35 cellular contexts compared by ENCODE assay signal in genomic region chr5:103135461-103135860, GRCh38.
"Had no signal": no experiment of that assay in that cellular context is flagged by ENCODE, and none has a peak within 500 bp of the region (broad histone marks: within the 10 kb centered on the region; RNA-seq: fewer than 3 reads in every experiment).

No MANE protein-coding gene starts in this region.

- H3K9me3 ChIP-seq: MG63 had no signal

- DNase-seq: Karpas-422, Kasumi-1, MG63, MM.1S, MV-4-11, NCI-H1048, NCI-H1092, NCI-H1092 treated with DMSO at 0.1 percent for 48 hours, NCI-H1105, NCI-H1105 treated with DMSO at 0.1 percent for 48 hours, NCI-H1417, NCI-H1417 treated with DMSO at 0.1 percent for 48 hours, NCI-H1436, NCI-H1436 treated with DMSO at 0.1 percent for 48 hours, NCI-H146, NCI-H1694, NCI-H1694 treated with DMSO at 0.1 percent for 48 hours, NCI-H187, NCI-H187 treated with DMSO at 0.1 percent for 48 hours, NCI-H1930, NCI-H2029, NCI-H2029 treated with DMSO at 0.1 percent for 48 hours, NCI-H2081, NCI-H2081 treated with DMSO at 0.1 percent for 48 hours, NCI-H2107, NCI-H2171, NCI-H2171 treated with DMSO at 0.1 percent for 48 hours, NCI-H2227 treated with DMSO at 0.1 percent for 48 hours, NCI-H226, NCI-H345, NCI-H446, NCI-H446 treated with DMSO at 0.1 percent for 48 hours, NCI-H510A, NCI-H510A treated with DMSO at 0.1 percent for 48 hours had no signal

- H3K4me2 ChIP-seq: KMS-11 had no signal

- H3K27me3 ChIP-seq: MG63 had no signal

- H3K9ac ChIP-seq: KMS-11 had no signal

- H3K27ac ChIP-seq: KMS-11 had no signal

- H3K4me3 ChIP-seq: MG63 had no signal
